Comparison of ENCODE assay signal across 18 cellular contexts in the genomic region with DNA sequence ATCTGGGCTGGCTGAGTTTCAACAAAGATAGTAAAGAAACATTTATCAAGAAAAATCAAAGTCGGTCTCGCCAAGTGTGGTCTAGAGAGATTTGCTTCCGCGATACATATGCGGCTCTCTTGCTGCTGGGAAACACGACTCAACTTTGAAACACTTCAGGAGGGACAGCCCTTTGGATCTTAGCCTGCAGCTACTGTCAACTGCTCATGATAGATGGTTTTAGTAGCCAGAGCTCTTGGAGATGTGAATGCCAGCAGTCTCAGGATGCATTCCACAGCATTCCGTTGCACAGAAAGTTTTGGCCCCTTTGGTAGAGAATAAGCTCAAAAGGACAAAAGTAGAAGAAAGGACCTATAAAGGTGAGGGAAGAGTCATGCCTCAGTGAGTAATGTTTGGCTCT.
A peak's percentile ranks its signal among the peaks of the same experiment; 100 is the strongest.
DNase-seq lines count a peak whose midpoint lies in the region; ATAC-seq and TF ChIP-seq lines count a peak whose summit lies in the region.
"Had no signal": no experiment of that assay in that cellular context is flagged by ENCODE, and none has a peak within 500 bp of the region (broad histone marks: within the 10 kb centered on the region; RNA-seq: fewer than 3 reads in every experiment).

No MANE protein-coding gene starts in this region.

- no peaks in the 10 kb centered on the region for H3K27me3 ChIP-seq in GM23338 (ENCODE audit: insufficient read depth)
- H3K27me3 ChIP-seq in ectodermal cell (ENCODE audit: control insufficient read depth, insufficient read depth, low read length, poor library complexity, severe bottlenecking): no peaks in the 10 kb centered on the region
- no peaks in the 10 kb centered on the region for H3K27me3 ChIP-seq in trophoblast cell (ENCODE audit: insufficient read depth, low read length)
- H3K27me3 ChIP-seq in MG63: peaks cover 5% of the 10 kb centered on the region; the same call in 1 of the 2 replicates
- H3K27me3 ChIP-seq: BE2C had no signal

- H3K36me3 ChIP-seq in GM23338 (ENCODE audit: insufficient read depth) (no peaks in the 10 kb centered on the region), ectodermal cell (ENCODE audit: control insufficient read depth, insufficient read depth, low read length) (no peaks in the 10 kb centered on the region), trophoblast cell (ENCODE audit: control insufficient read depth in 1 of 2, insufficient read depth in 2 of 2, low read length in 2 of 2) (no peaks in the 10 kb centered on the region), MG63 (no peaks in the 10 kb centered on the region)
- H3K36me3 ChIP-seq: BE2C had no signal

- H3F3A ChIP-seq in GM23338 (replicated peaks; ENCODE audit: low read depth): no peaks in the 10 kb centered on the region

- H2BK5ac ChIP-seq in trophoblast cell (ENCODE audit: low read depth, low read length, poor library complexity): peak overlapping the region; percentile 96

- no peak for ATAC-seq in GM23338
- ATAC-seq in left lobe of liver: no peak

- no peaks in the 10 kb centered on the region for H3K9me2 ChIP-seq in GM23338 (ENCODE audit: insufficient read depth)

- H3K79me2 ChIP-seq in GM23338 (replicated peaks; ENCODE audit: insufficient read depth): no peaks in the 10 kb centered on the region
- no peaks in the 10 kb centered on the region for H3K79me2 ChIP-seq in trophoblast cell (ENCODE audit: control insufficient read depth, insufficient read depth, low read length, poor library complexity)

- H4K8ac ChIP-seq in trophoblast cell (ENCODE audit: low read depth, low read length): peak overlapping the region; percentile 85

- H4K91ac ChIP-seq in trophoblast cell (ENCODE audit: low read depth, low read length): peak overlapping the region; percentile 83

- H4K12ac ChIP-seq in trophoblast cell (ENCODE audit: low read depth, low read length): no peak overlapping the region

- no peaks in the 10 kb centered on the region for H3K27me3 Mint-ChIP-seq in GM23338 (ENCODE audit: insufficient read depth, low read depth, poor library complexity)
- H3K27me3 Mint-ChIP-seq: CD4-positive, CD25-positive, alpha-beta regulatory T cell had no signal

- 77 to 80% methylated on average over 7 of the region's 7 CpGs for WGBS in ectodermal cell, 2 experiments
- no CpG with 5 or more reads among the region's 7 CpGs for WGBS in trophoblast cell (ENCODE audit: extremely low coverage, insufficient coverage, insufficient read length)

- no peak overlapping the region for H3K27ac ChIP-seq in GM23338 (ENCODE audit: low read depth)
- peak overlapping the region; percentile 52 for H3K27ac ChIP-seq in ectodermal cell (ENCODE audit: insufficient read depth, low read depth, low read length, poor library complexity, severe bottlenecking)
- H3K27ac ChIP-seq in trophoblast cell (ENCODE audit: low read depth, low read length): peak overlapping the region; percentile 97
- H3K27ac ChIP-seq: GM23248 had no signal

- H3K14ac ChIP-seq in trophoblast cell (ENCODE audit: low read length): no peak overlapping the region

- H3K4me1 ChIP-seq in GM23338 (ENCODE audit: insufficient read depth) (no peaks in the 10 kb centered on the region; the same call in 1 of the 2 replicates), ectodermal cell (ENCODE audit: control insufficient read depth, insufficient read depth, low read length) (peaks cover 28% of the 10 kb centered on the region), trophoblast cell (ENCODE audit: control insufficient read depth in 1 of 2, insufficient read depth in 2 of 2, low read length in 2 of 2) (peaks cover 15 to 18% of the 10 kb centered on the region in 2 experiments)
- H3K4me1 ChIP-seq: BE2C had no signal

- no peak overlapping the region for H3K18ac ChIP-seq in trophoblast cell (ENCODE audit: low read length)

- H3K27ac Mint-ChIP-seq in GM23338: 0 out of 2 replicates have a peak overlapping the region, but pooled peaks have one; percentile 15
- H3K27ac Mint-ChIP-seq: CD4-positive, CD25-positive, alpha-beta regulatory T cell; CD8-positive, alpha-beta memory T cell had no signal

- H2AK5ac ChIP-seq in trophoblast cell (ENCODE audit: low read length): no peak overlapping the region

- H2AFZ ChIP-seq in GM23338: no peak overlapping the region
- H2AFZ ChIP-seq in trophoblast cell (ENCODE audit: insufficient read depth, low read length, poor library complexity): no peak overlapping the region
- H2AFZ ChIP-seq: GM23248 had no signal

- no peak overlapping the region for H3K9ac ChIP-seq in trophoblast cell (ENCODE audit: low read length)
- H3K9ac ChIP-seq: GM23248 had no signal

- H3K4ac ChIP-seq in trophoblast cell (ENCODE audit: low read depth, low read length): no peak overlapping the region

- peaks cover 18% of the 10 kb centered on the region for H3K9me3 Mint-ChIP-seq in GM23338

- no peak overlapping the region for H3K4me3 Mint-ChIP-seq in GM23338
- H3K4me3 Mint-ChIP-seq: CD4-positive, CD25-positive, alpha-beta regulatory T cell; CD8-positive, alpha-beta memory T cell had no signal

- DNase-seq in GM23338 (ENCODE audit: low spot score) (no peak), islet precursor cell (peak; percentile 90), trophoblast cell (no peak), left lobe of liver (ENCODE audit: low spot score) (no peak), MG63 (no peak), HPDE6-E6E7 (ENCODE audit: extremely low spot score) (no peak)
- DNase-seq: BE2C; C1 segment of cervical spinal cord; CD4-positive, CD25-positive, alpha-beta regulatory T cell; CD8-positive, alpha-beta memory T cell; COR-L47; DMS 273 treated with DMSO at 0.1 percent for 48 hours; DMS53; DND-41; EL; GM23248; HCEC 1CT had no signal

- H4K20me1 ChIP-seq in GM23338 (replicated peaks; ENCODE audit: insufficient read depth): no peaks in the 10 kb centered on the region

- peaks cover 8% of the 10 kb centered on the region for H3K4me1 Mint-ChIP-seq in GM23338

- no peak overlapping the region for H3K4me3 ChIP-seq in GM23338
- no peak overlapping the region for H3K4me3 ChIP-seq in ectodermal cell (ENCODE audit: insufficient read depth, low read depth, low read length)
- no peak overlapping the region for H3K4me3 ChIP-seq in trophoblast cell (ENCODE audit: low read depth, low read length)
- no peak overlapping the region for H3K4me3 ChIP-seq in MG63
- H3K4me3 ChIP-seq: GM23248 had no signal

- peaks cover 16% of the 10 kb centered on the region for H3K79me1 ChIP-seq in trophoblast cell (ENCODE audit: low read length)

- H3K36me3 Mint-ChIP-seq in GM23338 (ENCODE audit: low read depth): peaks cover 16% of the 10 kb centered on the region

- no peak for TF ChIP-seq CTCF in GM23338 (conservative IDR thresholded peaks at IDR 0.05; ENCODE audit: low read depth in 2 of 2)

- H3K4me2 ChIP-seq in GM23338 (no peak overlapping the region), trophoblast cell (ENCODE audit: low read length) (peak overlapping the region; percentile 20)

- no peak overlapping the region for H3K23ac ChIP-seq in trophoblast cell (ENCODE audit: low read length)

- H3K9me3 ChIP-seq in ectodermal cell (ENCODE audit: control insufficient read depth, low read length) (peaks cover 5% of the 10 kb centered on the region), trophoblast cell (ENCODE audit: insufficient read depth, low read depth, low read length) (no peaks in the 10 kb centered on the region), MG63 (no peaks in the 10 kb centered on the region)
- H3K9me3 ChIP-seq: BE2C had no signal

- H2BK120ac ChIP-seq in trophoblast cell (ENCODE audit: insufficient read depth, low read length, poor library complexity): no peak overlapping the region

- H2BK12ac ChIP-seq in trophoblast cell (ENCODE audit: low read length): no peak overlapping the region
